8 cellular contexts compared by ENCODE assay signal in the genomic region with DNA sequence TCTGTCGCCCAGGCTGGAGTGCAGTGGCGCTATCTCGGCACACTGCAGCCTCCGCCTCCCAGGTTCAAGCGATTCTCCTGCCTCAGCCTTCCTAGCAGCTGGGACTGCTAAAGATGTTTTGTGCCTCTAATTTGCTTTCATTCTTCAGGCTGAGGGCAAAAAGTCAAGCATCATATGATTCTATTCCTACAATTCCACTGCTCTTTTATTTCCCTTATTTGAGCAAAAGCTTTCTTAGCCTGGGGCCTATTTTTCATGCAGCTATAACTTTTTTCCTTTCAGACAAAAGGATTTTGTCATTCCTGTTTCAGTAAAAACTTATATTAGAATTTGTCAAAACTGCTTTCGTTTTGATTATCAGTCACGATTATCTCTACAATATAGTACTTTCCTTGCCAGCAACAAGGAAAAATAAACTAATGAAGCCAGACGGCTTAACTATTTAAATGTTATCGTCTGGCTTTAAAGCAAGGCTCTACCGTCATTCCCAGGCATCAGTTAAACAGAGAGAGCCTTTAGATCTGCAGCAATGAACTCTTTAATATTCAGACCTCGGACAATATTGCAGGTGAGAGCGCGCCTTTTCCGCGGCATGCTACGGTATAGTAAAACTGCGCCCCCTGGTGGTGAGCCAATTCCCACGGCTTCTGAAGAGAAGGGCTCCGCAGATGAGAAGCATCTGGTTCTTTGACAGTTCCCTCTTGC. TPM values are rescaled to one million over a fixed set of nuclear protein-coding genes. Genes with fewer than 3 reads are reported as not detected.
DNase-seq lines count a peak whose midpoint lies in the region; ATAC-seq and TF ChIP-seq lines count a peak whose summit lies in the region.

No MANE protein-coding gene starts in this region.

- H3K27me3 Mint-ChIP-seq in CD14-positive monocyte (ENCODE audit: low read depth in 3 of 3): peaks cover 6 to 11% (median 7%) of the 10 kb centered on the region in 3 donors

- H3K9me3 Mint-ChIP-seq in CD14-positive monocyte: peaks cover 0 to 4% (median 0%) of the 10 kb centered on the region in 7 donors

- H3K4me1 ChIP-seq in endocrine pancreas (ENCODE audit: control insufficient read depth, insufficient read depth, low read length): no peaks in the 10 kb centered on the region
- peaks cover 22% of the 10 kb centered on the region for H3K4me1 ChIP-seq in mucosa of descending colon (ENCODE audit: low read depth)

- intact Hi-C loops in CD14-positive monocyte (cut with micrococcal nuclease) (loop anchor here (5.0 to 10.0 kb wide), 3 partner anchors 95 to 342 kb away; no protein-coding TSS in a partner anchor), mucosa of descending colon (cut with DNase I, micrococcal nuclease) (loop anchor here (5.0 to 10.0 kb wide), 2 partner anchors 95 to 342 kb away; no protein-coding TSS in a partner anchor)

- peak overlapping the region; percentile 96 for H3K4me3 ChIP-seq in endocrine pancreas (ENCODE audit: control insufficient read depth, insufficient read depth, low read length)
- no peak overlapping the region for H3K4me3 ChIP-seq in mucosa of descending colon

- peak; percentile 65 for DNase-seq in CD14-positive monocyte (ENCODE audit: low spot score)
- DNase-seq in HT1080 (ENCODE audit: low read depth): peak; percentile 62
- DNase-seq in NK-92 (lab: John Stamatoyannopoulos, UW; ENCODE audit: unreplicated experiment): peak; percentile 7
- DNase-seq in activated CD8-positive, alpha-beta memory T cell treated with anti-CD3 and anti-CD28 coated beads for 24 hours: peak; percentile 94
- peak; percentile 87 to 98 (median 90) for DNase-seq in mucosa of descending colon
- peak; percentile 67 to 69 for DNase-seq in stimulated activated CD8-positive, alpha-beta memory T cell treated with anti-CD3 and anti-CD28 coated beads, Interleukin-15, amount 100 ng/mL, for 48 hours (ENCODE audit: low read depth in 2 of 2)

- H3K36me3 ChIP-seq in endocrine pancreas (ENCODE audit: control insufficient read depth, insufficient read depth, low read length) (no peaks in the 10 kb centered on the region), mucosa of descending colon (ENCODE audit: low read depth) (no peaks in the 10 kb centered on the region)

- H3K27ac Mint-ChIP-seq in CD14-positive monocyte: no peak overlapping the region

- H3K4me1 Mint-ChIP-seq in CD14-positive monocyte: peaks cover 39% of the 10 kb centered on the region

- H3K9me3 ChIP-seq in endocrine pancreas (ENCODE audit: control insufficient read depth, low read length): no peaks in the 10 kb centered on the region
- H3K9me3 ChIP-seq in mucosa of descending colon: no peaks in the 10 kb centered on the region

- TF ChIP-seq CTCF in CD14-positive monocyte (IDR thresholded peaks at IDR 0.05) (peak; percentile 97), mucosa of descending colon (IDR thresholded peaks at IDR 0.05) (peak; percentile 64)

- H3K36me3 Mint-ChIP-seq in CD14-positive monocyte: peaks cover 0 to 1% of the 10 kb centered on the region in 2 donors

- peak overlapping the region; percentile 55 to 69 for H3K4me3 Mint-ChIP-seq in CD14-positive monocyte

- no peak overlapping the region for H3K9ac ChIP-seq in endocrine pancreas (ENCODE audit: control insufficient read depth, insufficient read depth, low read length)

- no peaks in the 10 kb centered on the region for H3K27me3 ChIP-seq in endocrine pancreas (ENCODE audit: control insufficient read depth, insufficient read depth, low read length)

- ATAC-seq in GM19452 (IDR thresholded peaks at IDR 0.05; ENCODE audit: unreplicated experiment): peak; percentile 28
- peak; percentile 60 for ATAC-seq in mucosa of descending colon

RNA-seq across cellular contexts. Expression of a gene that starts 1.4 kb away (rescaled TPM):
- polyA plus RNA-seq in CD14-positive monocyte: 1 to 10 TPM; 2.2 to 2.9 TPM
- 6.4 and 6.9 TPM in 2 replicates for total RNA-seq in HT1080 (2014; rRNA removed; shearing (Covaris generic))
- polyA plus RNA-seq in HT1080 (2015; cell fraction: cytosol; rRNA removed): 5.0 and 6.6 TPM in 2 replicates
- polyA plus RNA-seq in HT1080 (2015; cell fraction: nucleus; rRNA removed): 8.7 and 9.3 TPM in 2 replicates
- total RNA-seq in mucosa of descending colon: 10 to 100 TPM; 25.0 to 41.8 (median 34.1) TPM

Comparison
In these comparisons a context has a peak if more than half of its experiments do, and no peak if none do; other contexts are left out.
1. DNase-seq: peak in every context shown above with its lines; median percentile 94 in activated CD8-positive, alpha-beta memory T cell treated with anti-CD3 and anti-CD28 coated beads for 24 hours; 90 in mucosa of descending colon; 68 in stimulated activated CD8-positive, alpha-beta memory T cell treated with anti-CD3 and anti-CD28 coated beads, Interleukin-15, amount 100 ng/mL, for 48 hours; 65 in CD14-positive monocyte; 62 in HT1080; 7 in NK-92.